In the genomic region with DNA sequence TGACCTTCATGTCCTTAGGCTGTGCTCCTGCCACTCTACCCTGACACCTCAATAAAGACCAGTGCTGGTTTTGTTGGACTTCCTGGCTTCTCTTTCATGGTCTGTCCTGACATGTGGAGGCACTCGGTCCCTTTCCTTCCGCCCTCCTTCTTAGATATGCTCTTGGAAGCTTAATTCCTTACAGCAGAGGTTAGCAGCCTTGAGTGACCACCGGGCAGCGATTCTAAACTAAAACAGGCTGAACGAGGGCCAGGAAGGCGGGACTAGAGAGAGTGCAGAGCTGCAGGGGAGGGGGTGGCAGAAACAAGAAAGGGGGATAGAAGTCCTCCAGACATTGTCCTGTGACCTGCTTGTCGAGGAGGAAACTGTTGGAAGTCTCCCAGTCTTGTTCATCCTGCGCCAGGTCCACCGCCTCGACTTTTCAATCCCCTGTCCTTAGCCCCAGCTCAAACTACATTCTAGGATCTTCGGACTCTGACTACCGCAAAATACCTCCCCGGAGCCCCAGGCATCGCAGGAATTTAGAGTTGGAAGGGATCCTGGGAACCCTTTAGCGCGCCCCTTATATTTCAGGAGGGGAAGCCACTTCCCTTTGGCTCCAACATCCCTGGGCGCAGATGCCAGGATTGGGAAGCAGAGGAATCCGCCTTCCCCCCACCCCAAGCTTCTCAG, we compare ENCODE assay signal across 13 cellular contexts. TPM values are rescaled to one million over a fixed set of nuclear protein-coding genes. Genes with fewer than 3 reads are reported as not detected.
DNase-seq lines count a peak whose midpoint lies in the region; ATAC-seq and TF ChIP-seq lines count a peak whose summit lies in the region.
"Had no signal": no experiment of that assay in that cellular context is flagged by ENCODE, and none has a peak within 500 bp of the region (broad histone marks: within the 10 kb centered on the region; RNA-seq: fewer than 3 reads in every experiment).

No MANE protein-coding gene starts in this region.

- peaks cover 25% of the 10 kb centered on the region for H3K27me3 Mint-ChIP-seq in activated CD8-positive, alpha-beta memory T cell treated with anti-CD3 and anti-CD28 coated beads, Interleukin-2, amount 10 ng/mL, durations not matched to agents 7 days and 5 days

- H3K4me1 Mint-ChIP-seq in activated CD8-positive, alpha-beta memory T cell treated with anti-CD3 and anti-CD28 coated beads, Interleukin-2, amount 10 ng/mL, durations not matched to agents 7 days and 5 days, result no peaks in the 10 kb centered on the region
- H3K4me1 Mint-ChIP-seq: central memory CD8-positive, alpha-beta T cell; neural crest cell had no signal

- no peaks in the 10 kb centered on the region for H4K20me1 ChIP-seq in mammary epithelial cell (ENCODE audit: insufficient read depth, low read length)

- ATAC-seq in activated CD8-positive, alpha-beta memory T cell treated with anti-CD3 and anti-CD28 coated beads, Interleukin-2, amount 10 ng/mL, durations not matched to agents 7 days and 5 days, result no peak
- ATAC-seq in HG03432 (IDR thresholded peaks at IDR 0.05; ENCODE audit: unreplicated experiment), result no peak
- no peak for ATAC-seq in HG03097 (IDR thresholded peaks at IDR 0.05; ENCODE audit: low FRiP score, unreplicated experiment)

- BruUV-seq in mammary epithelial cell (replicated peaks; lab: Mats Ljungman, UMichigan), result no TSS peak

- H3K4me3 ChIP-seq in mammary epithelial cell (replicated peaks in 1 of 3; ENCODE audit: insufficient read depth in 1 of 3, low read depth in 2 of 3, low read length in 3 of 3) (no peak overlapping the region), mucosa of rectum (ENCODE audit: low read length in 2 of 2) (peak overlapping the region; percentile 22 to 50), tibial artery (peak overlapping the region; percentile 42 to 51)

- intact Hi-C loops in mammary epithelial cell (cut with micrococcal nuclease) (no loop called here), tibial artery (cut with DNase I; ENCODE audit: low total_unique reads) (no loop called here)

- 3% methylated on average over 11 of the region's 18 CpGs for WGBS in mammary epithelial cell (ENCODE audit: low coverage, missing lambda C conversion rate)

- no peak overlapping the region for H3K4me3 Mint-ChIP-seq in activated CD8-positive, alpha-beta memory T cell treated with anti-CD3 and anti-CD28 coated beads, Interleukin-2, amount 10 ng/mL, durations not matched to agents 7 days and 5 days
- H3K4me3 Mint-ChIP-seq: central memory CD8-positive, alpha-beta T cell; neural crest cell had no signal

- no peak overlapping the region for H3K9ac ChIP-seq in mammary epithelial cell (ENCODE audit: insufficient read depth, low read length)
- no peak overlapping the region for H3K9ac ChIP-seq in mucosa of rectum (ENCODE audit: low read depth in 1 of 2, low read length in 2 of 2)

- TF ChIP-seq CTCF in mammary epithelial cell (conservative IDR thresholded peaks at IDR 0.05 in 1 of 2, IDR thresholded peaks at IDR 0.05 in 1 of 2; ENCODE audit: extremely low read depth in 1 of 2, insufficient read depth in 1 of 2, low read depth in 1 of 2, low read length in 2 of 2) (no peak), tibial artery (IDR thresholded peaks at IDR 0.05) (no peak)

- H3K36me3 Mint-ChIP-seq in activated CD8-positive, alpha-beta memory T cell treated with anti-CD3 and anti-CD28 coated beads, Interleukin-2, amount 10 ng/mL, durations not matched to agents 7 days and 5 days, result no peaks in the 10 kb centered on the region

- H3K27ac Mint-ChIP-seq in activated CD8-positive, alpha-beta memory T cell treated with anti-CD3 and anti-CD28 coated beads, Interleukin-2, amount 10 ng/mL, durations not matched to agents 7 days and 5 days, result no peak overlapping the region

- H3K4me2 ChIP-seq in mammary epithelial cell (ENCODE audit: insufficient read depth, low read depth, low read length), result no peak overlapping the region

- H3K9me3 Mint-ChIP-seq in activated CD8-positive, alpha-beta memory T cell treated with anti-CD3 and anti-CD28 coated beads, Interleukin-2, amount 10 ng/mL, durations not matched to agents 7 days and 5 days (ENCODE audit: low read depth), result no peaks in the 10 kb centered on the region
- H3K9me3 Mint-ChIP-seq: central memory CD8-positive, alpha-beta T cell had no signal

- CTCF ChIA-PET in activated CD8-positive, alpha-beta memory T cell treated with anti-CD3 and anti-CD28 coated beads, Interleukin-2, amount 10 ng/mL, durations not matched to agents 7 days and 5 days (lab: Charles Lee), result no interaction called here
- CTCF ChIA-PET in mammary epithelial cell (lab: Charles Lee; ENCODE audit: low non-redundant PET), result no interaction called here

- in situ Hi-C loops in mammary epithelial cell (cut with MboI; ENCODE audit: low sequenced_read_pairs in 2 of 2), result no loop called here

- H3K27me3 ChIP-seq in mammary epithelial cell (ENCODE audit: insufficient read depth, low read length) (peaks cover 20% of the 10 kb centered on the region), mucosa of rectum (ENCODE audit: control insufficient read depth in 2 of 2, insufficient read depth in 2 of 2, low read length in 2 of 2) (peaks cover 12 to 26% of the 10 kb centered on the region in 2 donors), tibial artery (peaks cover 0 to 28% of the 10 kb centered on the region in 2 donors)

- no peaks in the 10 kb centered on the region for H3K36me3 ChIP-seq in mammary epithelial cell (ENCODE audit: insufficient read depth, low read length)
- H3K36me3 ChIP-seq in mucosa of rectum (ENCODE audit: control insufficient read depth in 2 of 2, insufficient read depth in 2 of 2, low read length in 2 of 2), result no peaks in the 10 kb centered on the region
- no peaks in the 10 kb centered on the region for H3K36me3 ChIP-seq in tibial artery
- H3K36me3 ChIP-seq: BE2C had no signal

- H3K79me2 ChIP-seq in mammary epithelial cell (ENCODE audit: insufficient read depth, low read length), result no peaks in the 10 kb centered on the region

- peak; percentile 18 for DNase-seq in activated CD8-positive, alpha-beta memory T cell treated with anti-CD3 and anti-CD28 coated beads, Interleukin-2, amount 10 ng/mL, durations not matched to agents 7 days and 5 days
- DNase-seq in activated CD8-positive, alpha-beta memory T cell treated with anti-CD3 and anti-CD28 coated beads, Interleukin-2, amount 50 U/mL, for 4 hours, result no peak
- no peak for DNase-seq in mammary epithelial cell
- no peak for DNase-seq in tibial artery
- no peak for DNase-seq in NCI-H2196 (lab: John Stamatoyannopoulos, UW; ENCODE audit: unreplicated experiment)
- DNase-seq: BE2C, T-helper 1 cell had no signal

- dilution Hi-C loops in mammary epithelial cell (cut with HindIII; ENCODE audit: low sequenced_read_pairs), result loop anchor here (5.0 to 10.0 kb wide), 4 partner anchors 74 to 196 kb away; a partner anchor contains a TSS

- H3K4me1 ChIP-seq in mammary epithelial cell (ENCODE audit: insufficient read depth, low read length), result no peaks in the 10 kb centered on the region
- H3K4me1 ChIP-seq in mucosa of rectum (ENCODE audit: control insufficient read depth in 2 of 2, insufficient read depth in 2 of 2, low read length in 2 of 2), result no peaks in the 10 kb centered on the region
- peaks cover 0 to 20% (median 16%) of the 10 kb centered on the region in 4 donors for H3K4me1 ChIP-seq in tibial artery
- H3K4me1 ChIP-seq: BE2C had no signal

- no peak overlapping the region for H3K27ac ChIP-seq in mammary epithelial cell (ENCODE audit: insufficient read depth, low read depth, low read length)
- no peak overlapping the region for H3K27ac ChIP-seq in mucosa of rectum (ENCODE audit: low read depth in 2 of 2, low read length in 2 of 2)
- no peak overlapping the region for H3K27ac ChIP-seq in tibial artery

- no peaks in the 10 kb centered on the region for H3K9me3 ChIP-seq in mammary epithelial cell (replicated peaks; ENCODE audit: insufficient read depth, low read length)
- H3K9me3 ChIP-seq in mucosa of rectum (ENCODE audit: control insufficient read depth in 2 of 2, low read length in 2 of 2), result no peaks in the 10 kb centered on the region
- no peaks in the 10 kb centered on the region for H3K9me3 ChIP-seq in tibial artery
- H3K9me3 ChIP-seq: BE2C had no signal

- H2AFZ ChIP-seq in mammary epithelial cell (ENCODE audit: low read depth, low read length), result peak overlapping the region; percentile 33

RNA-seq across cellular contexts. Expression of a gene that starts 1.2 kb away (rescaled TPM):
- not detected for total RNA-seq in activated CD8-positive, alpha-beta memory T cell treated with anti-CD3 and anti-CD28 coated beads, Interleukin-2, amount 10 ng/mL, durations not matched to agents 7 days and 5 days
- not detected for total RNA-seq in mammary epithelial cell
- not detected for polyA plus RNA-seq in mammary epithelial cell
- polyA minus RNA-seq in mammary epithelial cell, result not detected
- total RNA-seq: neural crest cell had no signal

RNA-seq across cellular contexts. Expression of a gene that starts 20.7 kb away (rescaled TPM):
- total RNA-seq in activated CD8-positive, alpha-beta memory T cell treated with anti-CD3 and anti-CD28 coated beads, Interleukin-2, amount 10 ng/mL, durations not matched to agents 7 days and 5 days, result 10 to 100 TPM; 32.8 to 37.7 TPM
- total RNA-seq in mammary epithelial cell, result 10 to 100 TPM; 40.5 to 46.5 TPM
- polyA plus RNA-seq in mammary epithelial cell, result 16.2 TPM
- 22.3 TPM for polyA minus RNA-seq in mammary epithelial cell

RNA-seq across cellular contexts. Expression of a gene that starts 45.9 kb away (rescaled TPM):
- total RNA-seq in activated CD8-positive, alpha-beta memory T cell treated with anti-CD3 and anti-CD28 coated beads, Interleukin-2, amount 10 ng/mL, durations not matched to agents 7 days and 5 days, result not detected
- total RNA-seq in mammary epithelial cell, result under 1 TPM in 1 of 2 donors, not detected in 1; 0.66 TPM
- polyA plus RNA-seq in mammary epithelial cell, result 0.17 TPM
- polyA minus RNA-seq in mammary epithelial cell, result not detected
- total RNA-seq: neural crest cell, subcutaneous adipose tissue had no signal

RNA-seq across cellular contexts. Expression of a gene that starts 56.9 kb away (rescaled TPM):
- total RNA-seq in activated CD8-positive, alpha-beta memory T cell treated with anti-CD3 and anti-CD28 coated beads, Interleukin-2, amount 10 ng/mL, durations not matched to agents 7 days and 5 days, result 1 to 10 TPM in 1 of 2 experiments, under 1 TPM in 1; 0.67 to 1.0 TPM
- total RNA-seq in mammary epithelial cell, result 10 to 100 TPM; 45.4 to 50.7 TPM
- 22.7 TPM for polyA plus RNA-seq in mammary epithelial cell
- polyA minus RNA-seq in mammary epithelial cell, result 62.4 TPM

Comparison
In these comparisons a context has a peak if more than half of its experiments do, and no peak if none do; other contexts are left out.
1. H3K4me3 ChIP-seq: peak in mucosa of rectum (2 of 2) and tibial artery (2 of 2); none in mammary epithelial cell (0 of 3).